22 cellular contexts compared by ENCODE assay signal in genomic region chr2:239476029-239476756, GRCh38.
"Had no signal": no experiment of that assay in that cellular context is flagged by ENCODE, and none has a peak within 500 bp of the region (broad histone marks: within the 10 kb centered on the region; RNA-seq: fewer than 3 reads in every experiment).

No MANE protein-coding gene starts in this region.

- H3K9me3 ChIP-seq: colonic mucosa, esophagus muscularis mucosa, sigmoid colon, thoracic aorta had no signal

- H3K27ac ChIP-seq: colonic mucosa, esophagus muscularis mucosa, parathyroid adenoma, sigmoid colon, thoracic aorta had no signal

- H3K27ac Mint-ChIP-seq: activated naive CD8-positive, alpha-beta T cell treated with anti-CD3 and anti-CD28 coated beads for 36 hours; activated T-helper 2 cell treated with anti-CD3 and anti-CD28 coated beads, Interferon-gamma antibody, Interleukin-2, Interleukin-4, amounts not matched to agents 10 μg/mL and 5 μg/mL and 100 μg/mL, durations not matched to agents 14 hours and 24 hours and 36 hours; nephron; stimulated activated naive B cell treated with anti-CD40 and anti-IgM and Interleukin-4, amounts not matched to agents 10 μg/mL and 1 μg/mL and 100 μg/mL, for 72 hours; type B pancreatic cell had no signal

- H3K27me3 Mint-ChIP-seq: activated naive CD8-positive, alpha-beta T cell treated with anti-CD3 and anti-CD28 coated beads for 36 hours; central memory CD8-positive, alpha-beta T cell had no signal

- DNase-seq: activated naive CD4-positive, alpha-beta T cell; activated naive CD8-positive, alpha-beta T cell treated with anti-CD3 and anti-CD28 coated beads for 36 hours; activated T-cell treated with anti-CD3 and anti-CD28 coated beads, Interleukin-2, amount 50 U/mL, for 1 hour; colonic mucosa; glutamatergic neuron; hypothalamus; mesenchymal stem cell; stimulated activated CD4-positive, alpha-beta T cell treated with anti-CD3 and anti-CD28 coated beads, Interleukin-2, amount 100 ng/mL, for 48 hours; stimulated activated CD8-positive, alpha-beta memory T cell treated with anti-CD3 and anti-CD28 coated beads, Interleukin-4, amount 100 ng/mL, for 48 hours; stimulated activated naive B cell treated with anti-CD40 and anti-IgM and Interleukin-4, amounts not matched to agents 10 μg/mL and 1 μg/mL and 100 μg/mL, for 72 hours; T-helper 9 cell had no signal

- H2AFZ ChIP-seq: parathyroid adenoma had no signal

- H3K9me3 Mint-ChIP-seq: activated naive CD8-positive, alpha-beta T cell treated with anti-CD3 and anti-CD28 coated beads for 36 hours; activated T-helper 2 cell treated with anti-CD3 and anti-CD28 coated beads, Interferon-gamma antibody, Interleukin-2, Interleukin-4, amounts not matched to agents 10 μg/mL and 5 μg/mL and 100 μg/mL, durations not matched to agents 14 hours and 24 hours and 36 hours; central memory CD8-positive, alpha-beta T cell; nephron; type B pancreatic cell had no signal

- ATAC-seq: stimulated activated naive B cell treated with anti-CD40 and anti-IgM and Interleukin-4, amounts not matched to agents 10 μg/mL and 1 μg/mL and 100 μg/mL, for 72 hours had no signal

- H3K36me3 ChIP-seq: colonic mucosa, esophagus muscularis mucosa, sigmoid colon, thoracic aorta had no signal

- H3K79me2 ChIP-seq: parathyroid adenoma had no signal

- FAIRE-seq: astrocyte, frontal cortex had no signal

- H3K4me2 ChIP-seq: smooth muscle cell had no signal

- H3K4me3 ChIP-seq: colonic mucosa, esophagus muscularis mucosa, sigmoid colon, smooth muscle cell, thoracic aorta had no signal

- H3K9ac ChIP-seq: parathyroid adenoma had no signal

- H3K36me3 Mint-ChIP-seq: activated naive CD8-positive, alpha-beta T cell treated with anti-CD3 and anti-CD28 coated beads for 36 hours; stimulated activated naive B cell treated with anti-CD40 and anti-IgM and Interleukin-4, amounts not matched to agents 10 μg/mL and 1 μg/mL and 100 μg/mL, for 72 hours; type B pancreatic cell had no signal

- H3K4me3 Mint-ChIP-seq: activated naive CD8-positive, alpha-beta T cell treated with anti-CD3 and anti-CD28 coated beads for 36 hours; central memory CD8-positive, alpha-beta T cell; nephron; stimulated activated naive B cell treated with anti-CD40 and anti-IgM and Interleukin-4, amounts not matched to agents 10 μg/mL and 1 μg/mL and 100 μg/mL, for 72 hours; type B pancreatic cell had no signal

- H3K27me3 ChIP-seq: colonic mucosa, esophagus muscularis mucosa, sigmoid colon had no signal

- H3K4me1 Mint-ChIP-seq: activated naive CD8-positive, alpha-beta T cell treated with anti-CD3 and anti-CD28 coated beads for 36 hours; central memory CD8-positive, alpha-beta T cell; nephron; stimulated activated naive B cell treated with anti-CD40 and anti-IgM and Interleukin-4, amounts not matched to agents 10 μg/mL and 1 μg/mL and 100 μg/mL, for 72 hours had no signal

- H3K4me1 ChIP-seq: colonic mucosa, esophagus muscularis mucosa, parathyroid adenoma, sigmoid colon had no signal
